14 cellular contexts compared by ENCODE assay signal in genomic region chr20:53826090-53826489, GRCh38.
DNase-seq lines count a peak whose midpoint lies in the region; ATAC-seq and TF ChIP-seq lines count a peak whose summit lies in the region.
"Had no signal": no experiment of that assay in that cellular context is flagged by ENCODE, and none has a peak within 500 bp of the region (broad histone marks: within the 10 kb centered on the region; RNA-seq: fewer than 3 reads in every experiment).

No MANE protein-coding gene starts in this region.

- H3K4me2 ChIP-seq in PC-9 = 0 out of 2 replicates have a peak overlapping the region, but pooled peaks have one; percentile 92

- no peak overlapping the region for H3K4me3 ChIP-seq in PC-9
- H3K4me3 ChIP-seq: BLaER1 had no signal

- peaks cover 55% of the 10 kb centered on the region for H3K4me1 Mint-ChIP-seq in HFFc6 (ENCODE audit: low read depth)
- H3K4me1 Mint-ChIP-seq in central memory CD8-positive, alpha-beta T cell = peaks cover 48% of the 10 kb centered on the region
- peaks cover 34 to 51% of the 10 kb centered on the region in 2 donors for H3K4me1 Mint-ChIP-seq in stimulated activated naive B cell treated with anti-CD40 and anti-IgM and Interleukin-4, amounts not matched to agents 10 μg/mL and 1 μg/mL and 100 μg/mL, for 72 hours

- ATAC-seq in central memory CD8-positive, alpha-beta T cell (replicated peaks; ENCODE audit: extremely low read depth, poor library complexity, severe bottlenecking) = no peak
- ATAC-seq in stimulated activated naive B cell treated with anti-CD40 and anti-IgM and Interleukin-4, amounts not matched to agents 10 μg/mL and 1 μg/mL and 100 μg/mL, for 72 hours (replicated peaks) = no peak
- no peak for ATAC-seq in HG02571 (IDR thresholded peaks at IDR 0.05; ENCODE audit: unreplicated experiment)

- H3K9me3 Mint-ChIP-seq in HFFc6 = no peaks in the 10 kb centered on the region
- H3K9me3 Mint-ChIP-seq in central memory CD8-positive, alpha-beta T cell = no peaks in the 10 kb centered on the region
- no peaks in the 10 kb centered on the region for H3K9me3 Mint-ChIP-seq in stimulated activated naive B cell treated with anti-CD40 and anti-IgM and Interleukin-4, amounts not matched to agents 10 μg/mL and 1 μg/mL and 100 μg/mL, for 72 hours
- H3K9me3 Mint-ChIP-seq: CD8-positive, alpha-beta memory T cell had no signal

- intact Hi-C loops in PC-9 (cut with micrococcal nuclease; ENCODE audit: unreplicated experiment) = no loop called here

- H3K36me3 ChIP-seq in PC-9 (ENCODE audit: low read depth) = no peaks in the 10 kb centered on the region
- H3K36me3 ChIP-seq: BLaER1 had no signal

- no peak overlapping the region for H3K4me3 Mint-ChIP-seq in HFFc6
- no peak overlapping the region for H3K4me3 Mint-ChIP-seq in central memory CD8-positive, alpha-beta T cell
- H3K4me3 Mint-ChIP-seq in stimulated activated naive B cell treated with anti-CD40 and anti-IgM and Interleukin-4, amounts not matched to agents 10 μg/mL and 1 μg/mL and 100 μg/mL, for 72 hours = no peak overlapping the region

- H2AFZ ChIP-seq in PC-9 = no peak overlapping the region

- H3K79me2 ChIP-seq in PC-9 (ENCODE audit: low read depth) = no peaks in the 10 kb centered on the region

- no peaks in the 10 kb centered on the region for H3K9me2 ChIP-seq in PC-9 (ENCODE audit: insufficient read depth)

- peaks cover 54% of the 10 kb centered on the region for H3K4me1 ChIP-seq in PC-9 (replicated peaks; ENCODE audit: insufficient read depth)

- no TSS peak for BruUV-seq in PC-9 (replicated peaks; lab: Mats Ljungman, UMichigan)

- TF ChIP-seq CTCF in HFFc6 (IDR thresholded peaks at IDR 0.05) (no peak), PC-9 (conservative IDR thresholded peaks at IDR 0.05) (no peak), GM13977 (IDR thresholded peaks at IDR 0.05; ENCODE audit: extremely low read depth, insufficient read depth, missing control alignments) (no peak)

- no peak for DNase-seq in HFFc6
- no peak for DNase-seq in PC-9
- no peak for DNase-seq in central memory CD8-positive, alpha-beta T cell (ENCODE audit: low spot score in 2 of 2)
- DNase-seq in stimulated activated naive B cell treated with anti-CD40 and anti-IgM and Interleukin-4, amounts not matched to agents 10 μg/mL and 1 μg/mL and 100 μg/mL, for 72 hours = no peak
- no peak for DNase-seq in GM13977 (ENCODE audit: low spot score)
- DNase-seq in ACHN = no peak
- DNase-seq: CD8-positive, alpha-beta memory T cell; KG1; NCI-H1105; NCI-H1694 treated with DMSO at 0.1 percent for 48 hours; NCI-H748 treated with DMSO at 0.1 percent for 48 hours; RPMI8226 had no signal

- H3K9me3 ChIP-seq in PC-9 (ENCODE audit: insufficient read depth, low read depth) = no peaks in the 10 kb centered on the region
- H3K9me3 ChIP-seq: BLaER1 had no signal

- in situ Hi-C loops in GM13977 (cut with MboI; ENCODE audit: low pct_unique_long_range_greater_than_20kb, low sequenced_read_pairs, unreplicated experiment) = no loop called here
- in situ Hi-C loops in ACHN (cut with HindIII; ENCODE audit: low pct_ligation_motif_present, low pct_unique_long_range_greater_than_20kb, low sequenced_read_pairs) = no loop called here

- peak overlapping the region; percentile 100 for H3K27ac ChIP-seq in PC-9
- H3K27ac ChIP-seq: BLaER1 had no signal

- H3K27ac Mint-ChIP-seq in HFFc6 = peak overlapping the region; percentile 98
- peak overlapping the region; percentile 61 for H3K27ac Mint-ChIP-seq in central memory CD8-positive, alpha-beta T cell (ENCODE audit: low read depth)
- peak overlapping the region; percentile 80 for H3K27ac Mint-ChIP-seq in stimulated activated naive B cell treated with anti-CD40 and anti-IgM and Interleukin-4, amounts not matched to agents 10 μg/mL and 1 μg/mL and 100 μg/mL, for 72 hours

- peaks cover 6% of the 10 kb centered on the region for H3K27me3 Mint-ChIP-seq in HFFc6 (ENCODE audit: insufficient read depth)
- H3K27me3 Mint-ChIP-seq in central memory CD8-positive, alpha-beta T cell = no peaks in the 10 kb centered on the region
- no peaks in the 10 kb centered on the region for H3K27me3 Mint-ChIP-seq in stimulated activated naive B cell treated with anti-CD40 and anti-IgM and Interleukin-4, amounts not matched to agents 10 μg/mL and 1 μg/mL and 100 μg/mL, for 72 hours
- H3K27me3 Mint-ChIP-seq: CD8-positive, alpha-beta memory T cell had no signal

- peaks cover 44% of the 10 kb centered on the region for H3F3A ChIP-seq in PC-9 (ENCODE audit: insufficient read depth, low read depth)

- no peaks in the 10 kb centered on the region for H4K20me1 ChIP-seq in PC-9 (ENCODE audit: insufficient read depth)
- H4K20me1 ChIP-seq: BLaER1 had no signal

- CTCF ChIA-PET in PC-9 (lab: Charles Lee) = no interaction called here

- H3K36me3 Mint-ChIP-seq in HFFc6 (ENCODE audit: low read depth) = no peaks in the 10 kb centered on the region
- no peaks in the 10 kb centered on the region for H3K36me3 Mint-ChIP-seq in central memory CD8-positive, alpha-beta T cell (ENCODE audit: insufficient read depth)
- H3K36me3 Mint-ChIP-seq in stimulated activated naive B cell treated with anti-CD40 and anti-IgM and Interleukin-4, amounts not matched to agents 10 μg/mL and 1 μg/mL and 100 μg/mL, for 72 hours = no peaks in the 10 kb centered on the region

- POLR2A ChIA-PET in PC-9 (lab: Charles Lee; ENCODE audit: unreplicated experiment) = no interaction called here

- no peaks in the 10 kb centered on the region for H3K27me3 ChIP-seq in PC-9 (ENCODE audit: insufficient read depth, low read depth)
- H3K27me3 ChIP-seq: BLaER1 had no signal
